14 cellular contexts compared by ENCODE assay signal in genomic region chr1:31625561-31626272, GRCh38. TPM values are rescaled to one million over a fixed set of nuclear protein-coding genes. Genes with fewer than 3 reads are reported as not detected.
A peak's percentile ranks its signal among the peaks of the same experiment; 100 is the strongest.
DNase-seq lines count a peak whose midpoint lies in the region; FAIRE-seq lines count a peak whose summit lies in the region.
"Had no signal": no experiment of that assay in that cellular context is flagged by ENCODE, and none has a peak within 500 bp of the region (broad histone marks: within the 10 kb centered on the region; RNA-seq: fewer than 3 reads in every experiment).

No MANE protein-coding gene starts in this region.

- FAIRE-seq in RCC 7860 (lab: Jason Lieb, UNC), result no peak

- DNase-seq in GM04504 (ENCODE audit: low read depth) (peak; percentile 40), RCC 7860 (ENCODE audit: low spot score) (peak; percentile 11), fibroblast of peridontal ligament (ENCODE audit: extremely low read depth) (peak; percentile 52), renal cortical epithelial cell (ENCODE audit: low read depth) (peak; percentile 82), hypothalamus (lab: John Stamatoyannopoulos, UW) (no peak), KBM-7 (no peak), putamen (ENCODE audit: low spot score) (no peak)
- no peak for DNase-seq in stimulated activated CD4-positive, alpha-beta T cell treated with anti-CD3 and anti-CD28 coated beads, Interleukin-4, amount 100 ng/mL, for 1 hour
- DNase-seq: colonic mucosa, GOT3, NCI-H1436 treated with DMSO at 0.1 percent for 48 hours, OCI-M1 had no signal

- in situ Hi-C loops in KBM-7 (cut with MboI; ENCODE audit: low pct_unique_long_range_greater_than_20kb, low sequenced_read_pairs), result no loop called here

RNA-seq across cellular contexts. Expression of gene HCRTR1, which starts 8.2 kb away (rescaled TPM):
- not detected in 2 replicates for total RNA-seq in renal cortical epithelial cell
- total RNA-seq: colonic mucosa; naive thymus-derived CD8-positive, alpha-beta T cell; vagina had no signal

RNA-seq across cellular contexts. Expression of gene PEF1, which starts 19.0 kb away (rescaled TPM):
- total RNA-seq in renal cortical epithelial cell, result 80.4 and 121 TPM in 2 replicates

RNA-seq across cellular contexts. Expression of gene TINAGL1, which starts 49.4 kb away (rescaled TPM):
- 168 and 349 TPM in 2 replicates for total RNA-seq in renal cortical epithelial cell
- total RNA-seq: naive thymus-derived CD8-positive, alpha-beta T cell had no signal

Comparison
In these comparisons a context has a peak if more than half of its experiments do, and no peak if none do; other contexts are left out.
1. DNase-seq: peak in GM04504 (single experiment), RCC 7860 (single experiment), fibroblast of peridontal ligament (single experiment) and renal cortical epithelial cell (single experiment); none in hypothalamus (0 of 51), KBM-7 (single experiment), putamen (single experiment) and stimulated activated CD4-positive, alpha-beta T cell treated with anti-CD3 and anti-CD28 coated beads, Interleukin-4, amount 100 ng/mL, for 1 hour (single experiment).